1 cellular context compared by ENCODE assay signal in genomic region chr17:33750943-33751701, GRCh38.
TF ChIP-seq lines count a peak whose summit lies in the region.

No MANE protein-coding gene starts in this region.

TF ChIP-seq in GM23338, 12 proteins besides CTCF, POLR2A, EP300 and RAD21 (continued from another document):
- no peak for TF ChIP-seq ZNF462 (CRISPR knock-in tag; IDR thresholded peaks at IDR 0.05)
- no peak for TF ChIP-seq JUNB (IDR thresholded peaks at IDR 0.05; ENCODE audit: unreplicated experiment)
